13 cellular contexts compared by ENCODE assay signal in genomic region chr17:64406321-64407200, GRCh38. TPM values are rescaled to one million over a fixed set of nuclear protein-coding genes. Genes with fewer than 3 reads are reported as not detected.
DNase-seq lines count a peak whose midpoint lies in the region; ATAC-seq and TF ChIP-seq lines count a peak whose summit lies in the region.
"Had no signal": no experiment of that assay in that cellular context is flagged by ENCODE, and none has a peak within 500 bp of the region (broad histone marks: within the 10 kb centered on the region; RNA-seq: fewer than 3 reads in every experiment).

No MANE protein-coding gene starts in this region.

- no peak overlapping the region for H4K91ac ChIP-seq in mesenchymal stem cell (ENCODE audit: low read length)

- RAD21 ChIA-PET in HCT116 (lab: Charles Lee; ENCODE audit: low non-redundant PET in 1 of 2, low total read pairs in 2 of 2, uncharacterized antibody in 2 of 2, unreplicated experiment in 2 of 2), result interaction anchor here (0.5 to 1.3 kb wide), 2 partner anchors 12 to 120 kb away, joined by 3 to 4 read pairs; no protein-coding TSS in a partner anchor

- H3K9ac ChIP-seq in HCT116 (ENCODE audit: low read length) (peak overlapping the region; percentile 9; the same call in 1 of the 2 replicates), mesenchymal stem cell (ENCODE audit: low read length) (no peak overlapping the region)

- POLR2A ChIA-PET in HCT116 (lab: Charles Lee), result no interaction called here

- no peak overlapping the region for H2BK12ac ChIP-seq in mesenchymal stem cell (ENCODE audit: low read length in 2 of 2)

- no peak overlapping the region for H3K14ac ChIP-seq in mesenchymal stem cell (ENCODE audit: low read length in 2 of 2)

- no peak overlapping the region for H3K4ac ChIP-seq in mesenchymal stem cell (ENCODE audit: low read depth in 1 of 2, low read length in 2 of 2)

- H3K9me3 ChIP-seq in HCT116 (ENCODE audit: control insufficient read depth in 1 of 2, insufficient read depth in 1 of 2, low read depth in 1 of 2, low read length in 2 of 2) (no peaks in the 10 kb centered on the region), mesenchymal stem cell (ENCODE audit: control insufficient read depth, low read length) (no peaks in the 10 kb centered on the region)

- WGBS in mesenchymal stem cell, result 89% methylated on average over 13 of the region's 14 CpGs

- H3K79me2 ChIP-seq in HCT116 (ENCODE audit: insufficient read depth, low read length), result no peaks in the 10 kb centered on the region

- peak overlapping the region; percentile 36 for H4K8ac ChIP-seq in mesenchymal stem cell (ENCODE audit: low read length)

- intact Hi-C loops in HCT116 (cut with micrococcal nuclease), result no loop called here

- no peak overlapping the region for H3K18ac ChIP-seq in mesenchymal stem cell (ENCODE audit: low read depth in 1 of 2, low read length in 2 of 2)

- H2AK5ac ChIP-seq in mesenchymal stem cell (ENCODE audit: low read length, severe bottlenecking), result no peak overlapping the region

- no peak overlapping the region for H3K4me3 ChIP-seq in HCT116 (replicated peaks in 1 of 2; ENCODE audit: low read depth in 1 of 2, low read length in 2 of 2)
- H3K4me3 ChIP-seq in mesenchymal stem cell (ENCODE audit: insufficient read depth in 1 of 2, low read depth in 1 of 2, low read length in 2 of 2), result no peak overlapping the region

- no peak overlapping the region for H3K27ac ChIP-seq in HCT116 (ENCODE audit: low read depth, low read length)
- no peak overlapping the region for H3K27ac ChIP-seq in mesenchymal stem cell (ENCODE audit: low read length, poor library complexity, severe bottlenecking)
- H3K27ac ChIP-seq: brain microvascular endothelial cell, VCaP had no signal

- no peaks in the 10 kb centered on the region for H3K9me2 ChIP-seq in HCT116 (ENCODE audit: insufficient read depth)

- no peak overlapping the region for H2BK5ac ChIP-seq in mesenchymal stem cell (ENCODE audit: low read depth, low read length, poor library complexity, severe bottlenecking)

- in situ Hi-C loops in SK-MEL-5 (cut with HindIII; ENCODE audit: low pct_unique_long_range_greater_than_20kb, low sequenced_read_pairs), result no loop called here

- no peak overlapping the region for H3K23ac ChIP-seq in mesenchymal stem cell (ENCODE audit: low read length in 2 of 2)

- CTCF ChIA-PET in HCT116 (lab: Charles Lee), result interaction anchor here (5.1 kb wide), 1 partner anchor 13 kb away, joined by 33 read pairs; no protein-coding TSS in a partner anchor

- no peak for TF ChIP-seq POLR2A in HCT116 (IDR thresholded peaks at IDR 0.05; ENCODE audit: borderline replicate concordance, extremely low read depth, insufficient read depth, insufficient read length)

- no peaks in the 10 kb centered on the region for H3K36me3 ChIP-seq in HCT116 (ENCODE audit: control insufficient read depth in 1 of 2, insufficient read depth in 2 of 2, low read length in 2 of 2)
- H3K36me3 ChIP-seq in mesenchymal stem cell (ENCODE audit: control insufficient read depth in 1 of 2, insufficient read depth in 2 of 2, low read depth in 1 of 2, low read length in 2 of 2), result peaks cover 0 to 54% of the 10 kb centered on the region in 2 experiments
- H3K36me3 ChIP-seq: brain microvascular endothelial cell had no signal

- no peaks in the 10 kb centered on the region for H3K27me3 ChIP-seq in HCT116 (ENCODE audit: insufficient read depth, low read length)
- H3K27me3 ChIP-seq in mesenchymal stem cell (ENCODE audit: control insufficient read depth in 1 of 2, insufficient read depth in 1 of 2, low read length in 2 of 2), result no peaks in the 10 kb centered on the region
- H3K27me3 ChIP-seq: brain microvascular endothelial cell had no signal

- ATAC-seq in HCT116, result peak; percentile 67

- peak; percentile 25 for DNase-seq in NCI-H146 (lab: John Stamatoyannopoulos, UW)
- DNase-seq in NCI-H146 treated with DMSO at 0.1 percent for 48 hours (lab: John Stamatoyannopoulos, UW; ENCODE audit: unreplicated experiment), result no peak
- no peak for DNase-seq in HCT116 (ENCODE audit: low read depth, low spot score)
- DNase-seq in SK-MEL-5 (ENCODE audit: low read depth, low spot score), result peak; percentile 74
- DNase-seq in mesenchymal stem cell, result peak; percentile 35
- no peak for DNase-seq in occipital lobe (lab: John Stamatoyannopoulos, UW)
- DNase-seq in UCSD-AML1 (lab: John Stamatoyannopoulos, UW; ENCODE audit: unreplicated experiment), result no peak
- DNase-seq in NCI-H226, result no peak
- DNase-seq: brain microvascular endothelial cell; H9; stimulated activated CD4-positive, alpha-beta T cell treated with anti-CD3 and anti-CD28 coated beads, Interleukin-12 subunit alpha, Interleukin-12 subunit beta, amount 100 ng/mL, for 4 hours had no signal

- H3K4me1 ChIP-seq in HCT116 (ENCODE audit: control insufficient read depth in 1 of 2, insufficient read depth in 2 of 2, low read length in 2 of 2) (peaks cover 4 to 10% of the 10 kb centered on the region in 2 experiments; a peak in 3 of 4 replicates), mesenchymal stem cell (ENCODE audit: control insufficient read depth, insufficient read depth, low read depth, low read length) (peaks cover 5% of the 10 kb centered on the region)

- TF ChIP-seq RAD21 in HCT116 (IDR thresholded peaks at IDR 0.05; ENCODE audit: low read depth), result no peak

- H3K79me1 ChIP-seq in mesenchymal stem cell (replicated peaks; ENCODE audit: low read length, poor library complexity, severe bottlenecking), result no peaks in the 10 kb centered on the region

- H2AFZ ChIP-seq in HCT116 (ENCODE audit: low read depth, low read length, poor library complexity, severe bottlenecking) (peak overlapping the region; percentile 17), mesenchymal stem cell (ENCODE audit: low read depth, low read length) (no peak overlapping the region)

- TF ChIP-seq CTCF in HCT116 (IDR thresholded peaks at IDR 0.05 in 2 of 3, conservative IDR thresholded peaks at IDR 0.05 in 1 of 3; ENCODE audit: borderline replicate concordance in 1 of 3, insufficient read depth in 1 of 3, low read depth in 2 of 3, low read length in 2 of 3), result no peak

- H3K4me2 ChIP-seq in HCT116 (ENCODE audit: low read length), result peak overlapping the region; percentile 15; the same call in 1 of the 2 replicates
- H3K4me2 ChIP-seq in mesenchymal stem cell (ENCODE audit: low read length, poor library complexity, severe bottlenecking), result no peak overlapping the region

- no peak overlapping the region for H2BK15ac ChIP-seq in mesenchymal stem cell (ENCODE audit: low read depth, poor library complexity, severe bottlenecking)

- no TSS peak for BruUV-seq in HCT116 (replicated peaks; lab: Mats Ljungman, UMichigan)

- no peaks in the 10 kb centered on the region for H4K20me1 ChIP-seq in HCT116 (ENCODE audit: insufficient read depth)

- no peak overlapping the region for H2BK120ac ChIP-seq in mesenchymal stem cell (ENCODE audit: low read depth, low read length)

TF ChIP-seq in HCT116, 20 proteins besides CTCF, POLR2A, EP300 and RAD21 (continues in another document):
- TF ChIP-seq ZBTB33 (IDR thresholded peaks at IDR 0.05; ENCODE audit: extremely low read depth, insufficient replicate concordance, low read length) (no peak), ELF1 (IDR thresholded peaks at IDR 0.05; ENCODE audit: borderline replicate concordance, low read depth) (no peak), ATF3 (IDR thresholded peaks at IDR 0.05) (no peak), EGR1 (IDR thresholded peaks at IDR 0.05; ENCODE audit: low read depth) (no peak)

RNA-seq across cellular contexts. Expression of gene PECAM1, which starts 15.9 kb away (rescaled TPM):
- total RNA-seq in HCT116 (2021; ENCODE audit: unreplicated experiment) (0.42 TPM), occipital lobe (7.2 TPM)
- 0.01 and 0.06 TPM in 2 replicates for polyA plus RNA-seq in HCT116 (2012)
- total RNA-seq in SK-MEL-5 (2014; rRNA removed; shearing (Covaris generic)), result 0.03 TPM in 1 of 2 replicates, not detected in the other
- not detected in 2 replicates for polyA plus RNA-seq in SK-MEL-5 (2015; cell fraction: cytosol; rRNA removed)
- polyA plus RNA-seq in SK-MEL-5 (2015; cell fraction: nucleus; rRNA removed), result not detected in 2 replicates
- polyA plus RNA-seq in mesenchymal stem cell (2013, experiment 1 of 2), result 0.18 TPM
- polyA plus RNA-seq in mesenchymal stem cell (2013, experiment 2 of 2), result 0.66 TPM
- polyA plus RNA-seq: neural cell had no signal

RNA-seq across cellular contexts. Expression of gene MILR1, which starts 42.4 kb away (rescaled TPM):
- 3.8 TPM for total RNA-seq in HCT116 (2021; ENCODE audit: unreplicated experiment)
- 2.5 and 4.0 TPM in 2 replicates for polyA plus RNA-seq in HCT116 (2012)
- not detected in 2 replicates for total RNA-seq in SK-MEL-5 (2014; rRNA removed; shearing (Covaris generic))
- polyA plus RNA-seq in SK-MEL-5 (2015; cell fraction: cytosol; rRNA removed), result not detected in 2 replicates
- 1.0 TPM in 1 of 2 replicates, not detected in the other for polyA plus RNA-seq in SK-MEL-5 (2015; cell fraction: nucleus; rRNA removed)
- 6.6 TPM for polyA plus RNA-seq in mesenchymal stem cell (2013, experiment 1 of 2)
- polyA plus RNA-seq in mesenchymal stem cell (2013, experiment 2 of 2), result 7.6 TPM
- 2.2 TPM for total RNA-seq in occipital lobe
- total RNA-seq: H9 had no signal
- polyA plus RNA-seq: neural cell had no signal

Comparison
In these comparisons a context has a peak if more than half of its experiments do, and no peak if none do; other contexts are left out.
1. DNase-seq: peak in NCI-H146 (single experiment), SK-MEL-5 (single experiment) and mesenchymal stem cell (single experiment); none in NCI-H146 treated with DMSO at 0.1 percent for 48 hours (single experiment), HCT116 (single experiment), occipital lobe (single experiment), UCSD-AML1 (single experiment) and NCI-H226 (single experiment).